In the genomic region with DNA sequence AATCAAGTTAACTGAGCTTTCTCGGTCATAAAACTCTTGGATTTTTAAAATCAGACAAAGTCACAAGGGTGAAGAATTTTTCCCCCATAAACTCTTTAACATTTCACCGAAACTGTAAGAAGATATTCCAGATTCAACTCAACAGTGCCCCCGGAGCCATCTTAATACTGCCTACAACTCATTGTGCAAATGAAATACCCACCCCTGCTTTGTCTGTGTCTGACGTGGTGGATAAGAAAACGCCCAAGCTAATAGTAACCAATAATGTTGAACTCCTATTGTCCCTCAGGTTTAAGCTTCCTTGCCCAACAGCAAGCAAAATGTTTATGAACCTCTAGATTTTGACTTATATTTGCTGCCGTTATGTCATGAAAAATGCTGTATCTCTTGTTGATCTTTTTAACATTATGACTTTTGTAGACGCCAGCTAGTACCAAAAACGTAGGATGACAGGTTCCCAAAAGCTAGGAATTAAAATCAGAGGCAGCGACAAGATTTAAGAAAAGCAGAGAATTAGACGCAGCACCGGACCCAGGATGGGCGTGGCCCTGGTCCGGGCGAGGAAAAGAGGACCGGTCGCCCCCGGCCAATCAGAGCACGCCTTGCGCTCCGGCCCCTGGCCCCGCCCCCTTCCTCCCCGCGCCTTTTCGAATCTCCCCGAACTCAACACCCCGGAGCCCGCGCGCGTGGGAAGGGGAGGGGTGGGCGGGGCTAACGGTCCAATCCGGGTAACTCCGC, we compare ENCODE assay signal across 1 cellular context.
TF ChIP-seq lines count a peak whose summit lies in the region.

No MANE protein-coding gene starts in this region.

TF ChIP-seq in HepG2, 621 proteins besides CTCF, POLR2A, EP300 and RAD21 (continued from another document and continues in another):
- TF ChIP-seq ZNF773 (CRISPR knock-in tag; IDR thresholded peaks at IDR 0.05; ENCODE audit: borderline replicate concordance) (no peak), CREB1 (IDR thresholded peaks at IDR 0.05) (no peak), CREB1 (CRISPR knock-in tag; IDR thresholded peaks at IDR 0.05) (peak; percentile 43; the same call in 1 of the 2 replicates), SAP130 (CRISPR knock-in tag; IDR thresholded peaks at IDR 0.05; ENCODE audit: low read depth) (peak; percentile 66), CBX1 (IDR thresholded peaks at IDR 0.05; ENCODE audit: low read depth) (no peak), SRSF9 (IDR thresholded peaks at IDR 0.05; ENCODE audit: borderline replicate concordance, insufficient read depth, low read depth, low read length, poor library complexity, severe bottlenecking) (no peak), RFX1 (IDR thresholded peaks at IDR 0.05) (no peak), YEATS4 (CRISPR knock-in tag; IDR thresholded peaks at IDR 0.05; ENCODE audit: borderline replicate concordance) (0 out of 2 replicates have a peak, but pooled peaks have one; percentile 6), ZNF354B (CRISPR knock-in tag; IDR thresholded peaks at IDR 0.05) (no peak), NONO (IDR thresholded peaks at IDR 0.05) (no peak), NONO (CRISPR knock-in tag; conservative IDR thresholded peaks at IDR 0.05) (peak; percentile 41), MXI1 (IDR thresholded peaks at IDR 0.05; ENCODE audit: borderline replicate concordance, low read depth, low read length) (peak; percentile 61; the same call in 1 of the 3 replicates), ASH2L (IDR thresholded peaks at IDR 0.05; ENCODE audit: insufficient read length, low read depth, low read length) (peak; percentile 53), RARG (CRISPR knock-in tag; IDR thresholded peaks at IDR 0.05; ENCODE audit: low read depth) (no peak), CBX2 (IDR thresholded peaks at IDR 0.05; ENCODE audit: low read depth, low read length) (no peak), CBX2 (CRISPR knock-in tag; IDR thresholded peaks at IDR 0.05; ENCODE audit: low read depth) (no peak), U2AF2 (IDR thresholded peaks at IDR 0.05; ENCODE audit: low read depth, low read length) (no peak), MEIS1 (CRISPR knock-in tag; IDR thresholded peaks at IDR 0.05; ENCODE audit: borderline replicate concordance) (no peak), ZNF230 (CRISPR knock-in tag; IDR thresholded peaks at IDR 0.05) (no peak), ZNF547 (CRISPR knock-in tag; IDR thresholded peaks at IDR 0.05) (no peak), ZKSCAN8 (CRISPR knock-in tag; IDR thresholded peaks at IDR 0.05; ENCODE audit: borderline replicate concordance) (no peak), SCMH1 (CRISPR knock-in tag; IDR thresholded peaks at IDR 0.05; ENCODE audit: borderline replicate concordance) (no peak), RARA (CRISPR knock-in tag; IDR thresholded peaks at IDR 0.05) (no peak), ZMAT3 (CRISPR knock-in tag; conservative IDR thresholded peaks at IDR 0.05) (no peak), SP2 (CRISPR knock-in tag; IDR thresholded peaks at IDR 0.05) (no peak), ZFYVE20 (CRISPR knock-in tag; IDR thresholded peaks at IDR 0.05; ENCODE audit: borderline replicate concordance, low read depth) (no peak), SIN3A (IDR thresholded peaks at IDR 0.05; ENCODE audit: borderline replicate concordance, low read depth, low read length) (peak; percentile 43), FOXP1 (IDR thresholded peaks at IDR 0.05) (no peak), FOXP1 (CRISPR knock-in tag; IDR thresholded peaks at IDR 0.05) (no peak), SETDB1 (CRISPR knock-in tag; IDR thresholded peaks at IDR 0.05; ENCODE audit: borderline replicate concordance) (no peak), TGIF2 (CRISPR knock-in tag; IDR thresholded peaks at IDR 0.05) (0 out of 2 replicates have a peak, but pooled peaks have one; percentile 31), MYNN (CRISPR knock-in tag; IDR thresholded peaks at IDR 0.05; ENCODE audit: low read depth) (no peak), MBD4 (IDR thresholded peaks at IDR 0.05; ENCODE audit: borderline replicate concordance, low read length) (no peak), YY1 (IDR thresholded peaks at IDR 0.05; ENCODE audit: insufficient read depth, insufficient replicate concordance, low read depth, low read length) (peak; percentile 43), ARNT (IDR thresholded peaks at IDR 0.05) (no peak), NFKBIZ (CRISPR knock-in tag; IDR thresholded peaks at IDR 0.05) (no peak), MTA1 (CRISPR knock-in tag; IDR thresholded peaks at IDR 0.05; ENCODE audit: borderline replicate concordance) (no peak), MBNL3 (CRISPR knock-in tag; conservative IDR thresholded peaks at IDR 0.05) (no peak), STAG1 (CRISPR knock-in tag; IDR thresholded peaks at IDR 0.05) (0 out of 2 replicates have a peak, but pooled peaks have one; percentile 3)
- TF ChIP-seq, protein P1, sequence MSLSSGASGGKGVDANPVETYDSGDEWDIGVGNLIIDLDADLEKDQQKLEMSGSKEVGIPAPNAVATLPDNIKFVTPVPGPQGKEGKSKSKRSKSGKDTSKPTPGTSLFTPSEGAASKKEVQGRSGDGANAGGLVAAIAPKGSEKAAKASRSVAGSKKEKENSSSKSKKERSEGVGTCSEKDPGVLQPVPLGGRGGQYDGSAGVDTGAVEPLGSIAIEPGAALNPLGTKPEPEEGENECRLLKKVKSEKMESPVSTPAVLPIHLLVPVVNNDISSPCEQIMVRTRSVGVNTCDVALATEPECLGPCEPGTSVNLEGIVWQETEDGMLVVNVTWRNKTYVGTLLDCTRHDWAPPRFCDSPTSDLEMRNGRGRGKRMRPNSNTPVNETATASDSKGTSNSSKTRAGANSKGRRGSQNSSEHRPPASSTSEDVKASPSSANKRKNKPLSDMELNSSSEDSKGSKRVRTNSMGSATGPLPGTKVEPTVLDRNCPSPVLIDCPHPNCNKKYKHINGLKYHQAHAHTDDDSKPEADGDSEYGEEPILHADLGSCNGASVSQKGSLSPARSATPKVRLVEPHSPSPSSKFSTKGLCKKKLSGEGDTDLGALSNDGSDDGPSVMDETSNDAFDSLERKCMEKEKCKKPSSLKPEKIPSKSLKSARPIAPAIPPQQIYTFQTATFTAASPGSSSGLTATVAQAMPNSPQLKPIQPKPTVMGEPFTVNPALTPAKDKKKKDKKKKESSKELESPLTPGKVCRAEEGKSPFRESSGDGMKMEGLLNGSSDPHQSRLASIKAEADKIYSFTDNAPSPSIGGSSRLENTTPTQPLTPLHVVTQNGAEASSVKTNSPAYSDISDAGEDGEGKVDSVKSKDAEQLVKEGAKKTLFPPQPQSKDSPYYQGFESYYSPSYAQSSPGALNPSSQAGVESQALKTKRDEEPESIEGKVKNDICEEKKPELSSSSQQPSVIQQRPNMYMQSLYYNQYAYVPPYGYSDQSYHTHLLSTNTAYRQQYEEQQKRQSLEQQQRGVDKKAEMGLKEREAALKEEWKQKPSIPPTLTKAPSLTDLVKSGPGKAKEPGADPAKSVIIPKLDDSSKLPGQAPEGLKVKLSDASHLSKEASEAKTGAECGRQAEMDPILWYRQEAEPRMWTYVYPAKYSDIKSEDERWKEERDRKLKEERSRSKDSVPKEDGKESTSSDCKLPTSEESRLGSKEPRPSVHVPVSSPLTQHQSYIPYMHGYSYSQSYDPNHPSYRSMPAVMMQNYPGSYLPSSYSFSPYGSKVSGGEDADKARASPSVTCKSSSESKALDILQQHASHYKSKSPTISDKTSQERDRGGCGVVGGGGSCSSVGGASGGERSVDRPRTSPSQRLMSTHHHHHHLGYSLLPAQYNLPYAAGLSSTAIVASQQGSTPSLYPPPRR (CRISPR knock-in tag; IDR thresholded peaks at IDR 0.05; ENCODE audit: borderline replicate concordance) = no peak
- TF ChIP-seq, protein P2, sequence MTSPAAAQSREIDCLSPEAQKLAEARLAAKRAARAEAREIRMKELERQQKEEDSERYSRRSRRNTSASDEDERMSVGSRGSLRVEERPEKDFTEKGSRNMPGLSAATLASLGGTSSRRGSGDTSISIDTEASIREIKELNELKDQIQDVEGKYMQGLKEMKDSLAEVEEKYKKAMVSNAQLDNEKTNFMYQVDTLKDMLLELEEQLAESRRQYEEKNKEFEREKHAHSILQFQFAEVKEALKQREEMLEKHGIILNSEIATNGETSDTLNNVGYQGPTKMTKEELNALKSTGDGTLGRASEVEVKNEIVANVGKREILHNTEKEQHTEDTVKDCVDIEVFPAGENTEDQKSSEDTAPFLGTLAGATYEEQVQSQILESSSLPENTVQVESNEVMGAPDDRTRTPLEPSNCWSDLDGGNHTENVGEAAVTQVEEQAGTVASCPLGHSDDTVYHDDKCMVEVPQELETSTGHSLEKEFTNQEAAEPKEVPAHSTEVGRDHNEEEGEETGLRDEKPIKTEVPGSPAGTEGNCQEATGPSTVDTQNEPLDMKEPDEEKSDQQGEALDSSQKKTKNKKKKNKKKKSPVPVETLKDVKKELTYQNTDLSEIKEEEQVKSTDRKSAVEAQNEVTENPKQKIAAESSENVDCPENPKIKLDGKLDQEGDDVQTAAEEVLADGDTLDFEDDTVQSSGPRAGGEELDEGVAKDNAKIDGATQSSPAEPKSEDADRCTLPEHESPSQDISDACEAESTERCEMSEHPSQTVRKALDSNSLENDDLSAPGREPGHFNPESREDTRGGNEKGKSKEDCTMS (CRISPR knock-in tag; conservative IDR thresholded peaks at IDR 0.05) = no peak
- TF ChIP-seq, protein P3, sequence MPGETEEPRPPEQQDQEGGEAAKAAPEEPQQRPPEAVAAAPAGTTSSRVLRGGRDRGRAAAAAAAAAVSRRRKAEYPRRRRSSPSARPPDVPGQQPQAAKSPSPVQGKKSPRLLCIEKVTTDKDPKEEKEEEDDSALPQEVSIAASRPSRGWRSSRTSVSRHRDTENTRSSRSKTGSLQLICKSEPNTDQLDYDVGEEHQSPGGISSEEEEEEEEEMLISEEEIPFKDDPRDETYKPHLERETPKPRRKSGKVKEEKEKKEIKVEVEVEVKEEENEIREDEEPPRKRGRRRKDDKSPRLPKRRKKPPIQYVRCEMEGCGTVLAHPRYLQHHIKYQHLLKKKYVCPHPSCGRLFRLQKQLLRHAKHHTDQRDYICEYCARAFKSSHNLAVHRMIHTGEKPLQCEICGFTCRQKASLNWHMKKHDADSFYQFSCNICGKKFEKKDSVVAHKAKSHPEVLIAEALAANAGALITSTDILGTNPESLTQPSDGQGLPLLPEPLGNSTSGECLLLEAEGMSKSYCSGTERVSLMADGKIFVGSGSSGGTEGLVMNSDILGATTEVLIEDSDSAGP (CRISPR knock-in tag; IDR thresholded peaks at IDR 0.05; ENCODE audit: borderline replicate concordance) = no peak
- TF ChIP-seq, protein P4, sequence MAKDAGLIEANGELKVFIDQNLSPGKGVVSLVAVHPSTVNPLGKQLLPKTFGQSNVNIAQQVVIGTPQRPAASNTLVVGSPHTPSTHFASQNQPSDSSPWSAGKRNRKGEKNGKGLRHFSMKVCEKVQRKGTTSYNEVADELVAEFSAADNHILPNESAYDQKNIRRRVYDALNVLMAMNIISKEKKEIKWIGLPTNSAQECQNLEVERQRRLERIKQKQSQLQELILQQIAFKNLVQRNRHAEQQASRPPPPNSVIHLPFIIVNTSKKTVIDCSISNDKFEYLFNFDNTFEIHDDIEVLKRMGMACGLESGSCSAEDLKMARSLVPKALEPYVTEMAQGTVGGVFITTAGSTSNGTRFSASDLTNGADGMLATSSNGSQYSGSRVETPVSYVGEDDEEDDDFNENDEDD (CRISPR knock-in tag; IDR thresholded peaks at IDR 0.05; ENCODE audit: borderline replicate concordance) = peak; percentile 91; the same call in 1 of the 2 replicates
- TF ChIP-seq, protein P5, sequence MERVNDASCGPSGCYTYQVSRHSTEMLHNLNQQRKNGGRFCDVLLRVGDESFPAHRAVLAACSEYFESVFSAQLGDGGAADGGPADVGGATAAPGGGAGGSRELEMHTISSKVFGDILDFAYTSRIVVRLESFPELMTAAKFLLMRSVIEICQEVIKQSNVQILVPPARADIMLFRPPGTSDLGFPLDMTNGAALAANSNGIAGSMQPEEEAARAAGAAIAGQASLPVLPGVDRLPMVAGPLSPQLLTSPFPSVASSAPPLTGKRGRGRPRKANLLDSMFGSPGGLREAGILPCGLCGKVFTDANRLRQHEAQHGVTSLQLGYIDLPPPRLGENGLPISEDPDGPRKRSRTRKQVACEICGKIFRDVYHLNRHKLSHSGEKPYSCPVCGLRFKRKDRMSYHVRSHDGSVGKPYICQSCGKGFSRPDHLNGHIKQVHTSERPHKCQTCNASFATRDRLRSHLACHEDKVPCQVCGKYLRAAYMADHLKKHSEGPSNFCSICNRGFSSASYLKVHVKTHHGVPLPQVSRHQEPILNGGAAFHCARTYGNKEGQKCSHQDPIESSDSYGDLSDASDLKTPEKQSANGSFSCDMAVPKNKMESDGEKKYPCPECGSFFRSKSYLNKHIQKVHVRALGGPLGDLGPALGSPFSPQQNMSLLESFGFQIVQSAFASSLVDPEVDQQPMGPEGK (CRISPR knock-in tag; IDR thresholded peaks at IDR 0.05) = no peak
- TF ChIP-seq, protein P6, sequence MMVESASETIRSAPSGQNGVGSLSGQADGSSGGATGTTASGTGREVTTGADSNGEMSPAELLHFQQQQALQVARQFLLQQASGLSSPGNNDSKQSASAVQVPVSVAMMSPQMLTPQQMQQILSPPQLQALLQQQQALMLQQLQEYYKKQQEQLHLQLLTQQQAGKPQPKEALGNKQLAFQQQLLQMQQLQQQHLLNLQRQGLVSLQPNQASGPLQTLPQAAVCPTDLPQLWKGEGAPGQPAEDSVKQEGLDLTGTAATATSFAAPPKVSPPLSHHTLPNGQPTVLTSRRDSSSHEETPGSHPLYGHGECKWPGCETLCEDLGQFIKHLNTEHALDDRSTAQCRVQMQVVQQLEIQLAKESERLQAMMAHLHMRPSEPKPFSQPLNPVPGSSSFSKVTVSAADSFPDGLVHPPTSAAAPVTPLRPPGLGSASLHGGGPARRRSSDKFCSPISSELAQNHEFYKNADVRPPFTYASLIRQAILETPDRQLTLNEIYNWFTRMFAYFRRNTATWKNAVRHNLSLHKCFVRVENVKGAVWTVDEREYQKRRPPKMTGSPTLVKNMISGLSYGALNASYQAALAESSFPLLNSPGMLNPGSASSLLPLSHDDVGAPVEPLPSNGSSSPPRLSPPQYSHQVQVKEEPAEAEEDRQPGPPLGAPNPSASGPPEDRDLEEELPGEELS (CRISPR knock-in tag; IDR thresholded peaks at IDR 0.05) = no peak
- TF ChIP-seq, protein P7, sequence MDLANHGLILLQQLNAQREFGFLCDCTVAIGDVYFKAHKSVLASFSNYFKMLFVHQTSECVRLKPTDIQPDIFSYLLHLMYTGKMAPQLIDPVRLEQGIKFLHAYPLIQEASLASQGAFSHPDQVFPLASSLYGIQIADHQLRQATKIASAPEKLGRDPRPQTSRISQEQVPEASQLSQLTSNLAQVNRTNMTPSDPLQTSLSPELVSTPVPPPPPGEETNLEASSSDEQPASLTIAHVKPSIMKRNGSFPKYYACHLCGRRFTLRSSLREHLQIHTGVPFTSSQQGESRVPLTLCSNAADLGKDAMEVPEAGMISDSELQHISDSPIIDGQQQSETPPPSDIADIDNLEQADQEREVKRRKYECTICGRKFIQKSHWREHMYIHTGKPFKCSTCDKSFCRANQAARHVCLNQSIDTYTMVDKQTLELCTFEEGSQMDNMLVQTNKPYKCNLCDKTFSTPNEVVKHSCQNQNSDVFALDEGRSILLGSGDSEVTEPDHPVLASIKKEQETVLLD (CRISPR knock-in tag; IDR thresholded peaks at IDR 0.05; ENCODE audit: low read depth) = 0 out of 2 replicates have a peak, but pooled peaks have one; percentile 33
- TF ChIP-seq, protein P8, sequence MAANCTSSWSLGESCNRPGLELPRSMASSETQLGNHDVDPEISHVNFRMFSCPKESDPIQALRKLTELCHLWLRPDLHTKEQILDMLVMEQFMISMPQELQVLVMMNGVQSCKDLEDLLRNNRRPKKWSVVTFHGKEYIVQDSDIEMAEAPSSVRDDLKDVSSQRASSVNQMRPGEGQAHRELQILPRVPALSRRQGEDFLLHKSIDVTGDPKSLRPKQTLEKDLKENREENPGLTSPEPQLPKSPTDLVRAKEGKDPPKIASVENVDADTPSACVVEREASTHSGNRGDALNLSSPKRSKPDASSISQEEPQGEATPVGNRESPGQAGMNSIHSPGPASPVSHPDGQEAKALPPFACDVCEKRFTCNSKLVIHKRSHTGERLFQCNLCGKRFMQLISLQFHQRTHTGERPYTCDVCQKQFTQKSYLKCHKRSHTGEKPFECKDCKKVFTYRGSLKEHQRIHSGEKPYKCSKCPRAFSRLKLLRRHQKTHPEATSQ (CRISPR knock-in tag; IDR thresholded peaks at IDR 0.05; ENCODE audit: borderline replicate concordance) = no peak
